10 cellular contexts compared by ENCODE assay signal in genomic region chr5:52856564-52856963, GRCh38.
A peak's percentile ranks its signal among the peaks of the same experiment; 100 is the strongest.
DNase-seq lines count a peak whose midpoint lies in the region; ATAC-seq and TF ChIP-seq lines count a peak whose summit lies in the region.
"Had no signal": no experiment of that assay in that cellular context is flagged by ENCODE, and none has a peak within 500 bp of the region (broad histone marks: within the 10 kb centered on the region; RNA-seq: fewer than 3 reads in every experiment).

No MANE protein-coding gene starts in this region.

- ATAC-seq in GM18861 (IDR thresholded peaks at IDR 0.05; ENCODE audit: unreplicated experiment), result peak; percentile 96
- ATAC-seq in HG02610 (IDR thresholded peaks at IDR 0.05; ENCODE audit: unreplicated experiment), result peak; percentile 87
- ATAC-seq in esophagus mucosa, result no peak

- peak overlapping the region; percentile 96 for H2BK15ac ChIP-seq in mesenchymal stem cell (ENCODE audit: low read depth, poor library complexity, severe bottlenecking)

- H3K14ac ChIP-seq in mesenchymal stem cell (ENCODE audit: low read length in 2 of 2), result no peak overlapping the region

- H3K4me1 ChIP-seq in mesenchymal stem cell (ENCODE audit: control insufficient read depth, insufficient read depth, low read depth, low read length), result peaks cover 5% of the 10 kb centered on the region

- H3K27ac ChIP-seq in mesenchymal stem cell (ENCODE audit: low read length, poor library complexity, severe bottlenecking), result peak overlapping the region; percentile 94

- peaks cover 0 to 4% of the 10 kb centered on the region in 2 experiments for H3K27me3 ChIP-seq in mesenchymal stem cell (ENCODE audit: control insufficient read depth in 1 of 2, insufficient read depth in 1 of 2, low read length in 2 of 2)

- H3K18ac ChIP-seq in mesenchymal stem cell (ENCODE audit: low read depth in 1 of 2, low read length in 2 of 2), result no peak overlapping the region

- H2BK12ac ChIP-seq in mesenchymal stem cell (ENCODE audit: low read length in 2 of 2), result peak overlapping the region in 1 of 2 experiments; percentile 94

- no peak overlapping the region for H3K23ac ChIP-seq in mesenchymal stem cell (ENCODE audit: low read length in 2 of 2)

- no peaks in the 10 kb centered on the region for H3K36me3 ChIP-seq in mesenchymal stem cell (ENCODE audit: control insufficient read depth in 1 of 2, insufficient read depth in 2 of 2, low read depth in 1 of 2, low read length in 2 of 2)

- WGBS in mesenchymal stem cell, result 58% methylated on average over 3 of the region's 3 CpGs

- peak; percentile 4 for DNase-seq in Jurkat, Clone E6-1 (ENCODE audit: low read depth, low spot score)
- peak; percentile 62 for DNase-seq in mesenchymal stem cell
- DNase-seq in erythroblast (lab: John Stamatoyannopoulos, UW), result no peak
- no peak for DNase-seq in stimulated activated CD4-positive, alpha-beta T cell treated with anti-CD3 and anti-CD28 coated beads, Interleukin-4, amount 100 ng/mL, for 1 hour
- no peak for DNase-seq in islet precursor cell
- DNase-seq: immature natural killer cell, trophoblast cell had no signal

- TF ChIP-seq POLR2A in erythroblast (IDR thresholded peaks at IDR 0.05; ENCODE audit: low read length), result no peak

- H3K79me1 ChIP-seq in mesenchymal stem cell (replicated peaks; ENCODE audit: low read length, poor library complexity, severe bottlenecking), result no peaks in the 10 kb centered on the region

- no peak overlapping the region for H4K91ac ChIP-seq in mesenchymal stem cell (ENCODE audit: low read length)

- peak overlapping the region; percentile 81 for H2BK5ac ChIP-seq in mesenchymal stem cell (ENCODE audit: low read depth, low read length, poor library complexity, severe bottlenecking)

- no peak overlapping the region for H3K4ac ChIP-seq in mesenchymal stem cell (ENCODE audit: low read depth in 1 of 2, low read length in 2 of 2)

- no peak overlapping the region for H2BK120ac ChIP-seq in mesenchymal stem cell (ENCODE audit: low read depth, low read length)

- no peak overlapping the region for H2AFZ ChIP-seq in mesenchymal stem cell (ENCODE audit: low read depth, low read length)

- H3K9ac ChIP-seq in mesenchymal stem cell (ENCODE audit: low read length), result no peak overlapping the region

- H3K9me3 ChIP-seq in mesenchymal stem cell (ENCODE audit: control insufficient read depth, low read length), result no peaks in the 10 kb centered on the region

- H3K4me3 ChIP-seq in Jurkat, Clone E6-1 (ENCODE audit: low read length), result no peak overlapping the region
- no peak overlapping the region for H3K4me3 ChIP-seq in mesenchymal stem cell (ENCODE audit: insufficient read depth in 1 of 2, low read depth in 1 of 2, low read length in 2 of 2)

- no peak overlapping the region for H3K4me2 ChIP-seq in mesenchymal stem cell (ENCODE audit: low read length, poor library complexity, severe bottlenecking)

- H2AK5ac ChIP-seq in mesenchymal stem cell (ENCODE audit: low read length, severe bottlenecking), result no peak overlapping the region

- no peak overlapping the region for H4K8ac ChIP-seq in mesenchymal stem cell (ENCODE audit: low read length)

Comparison
In these comparisons a context has a peak if more than half of its experiments do, and no peak if none do; other contexts are left out.
1. DNase-seq: peak in Jurkat, Clone E6-1 (single experiment) and mesenchymal stem cell (single experiment); none in erythroblast (0 of 2), stimulated activated CD4-positive, alpha-beta T cell treated with anti-CD3 and anti-CD28 coated beads, Interleukin-4, amount 100 ng/mL, for 1 hour (single experiment) and islet precursor cell (single experiment).